28 cellular contexts compared by ENCODE assay signal in the genomic region with DNA sequence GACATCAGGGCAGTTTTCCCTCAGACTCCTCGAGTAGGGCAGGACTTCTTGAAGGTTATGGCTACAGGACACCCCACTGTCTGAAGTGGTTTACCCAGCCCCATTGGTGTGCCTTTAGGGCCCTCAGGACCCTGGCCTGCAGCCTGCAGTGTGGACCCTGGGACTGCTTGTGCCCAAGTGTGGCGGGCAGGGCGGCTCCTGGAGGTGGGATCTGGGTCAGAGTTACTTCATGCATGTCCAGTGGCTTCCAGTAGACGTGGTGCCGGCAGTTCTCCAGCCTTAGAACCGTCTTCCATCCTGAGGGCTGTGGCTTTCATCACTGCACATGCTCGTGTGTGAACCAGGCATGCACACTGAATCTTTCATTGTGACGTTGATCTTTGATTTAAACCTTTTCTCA.
"Had no signal": no experiment of that assay in that cellular context is flagged by ENCODE, and none has a peak within 500 bp of the region (broad histone marks: within the 10 kb centered on the region; RNA-seq: fewer than 3 reads in every experiment).

No MANE protein-coding gene starts in this region.

- H3K36me3 ChIP-seq: uterus had no signal

- H3K4me1 Mint-ChIP-seq: immature natural killer cell had no signal

- ATAC-seq: left colon; left lung; lower lobe of right lung; naive thymus-derived CD8-positive, alpha-beta T cell; pancreas; right cardiac atrium; stimulated activated effector memory CD8-positive, alpha-beta T cell treated with anti-CD3 and anti-CD28 coated beads, Interleukin-12 subunit alpha, Interleukin-12 subunit beta, amount 100 ng/mL, for 72 hours; upper lobe of right lung had no signal

- H3K27me3 ChIP-seq: left lung, pancreas, sigmoid colon, spleen, suprapubic skin, tibial artery, upper lobe of right lung, uterus had no signal

- H3K9me3 ChIP-seq: left lung, lower lobe of right lung, pancreas, prostate gland, sigmoid colon, spleen, suprapubic skin, thoracic aorta, tibial artery, upper lobe of right lung, uterus had no signal

- H3K4me3 Mint-ChIP-seq: immature natural killer cell; naive thymus-derived CD8-positive, alpha-beta T cell; stimulated activated effector memory CD8-positive, alpha-beta T cell treated with anti-CD3 and anti-CD28 coated beads, Interleukin-12 subunit alpha, Interleukin-12 subunit beta, amount 100 ng/mL, for 72 hours; stimulated activated naive CD8-positive, alpha-beta T cell treated with anti-CD3 and anti-CD28 coated beads, Interleukin-15, Interleukin-2, amounts not matched to agents 100 ng/mL and 50 ng/mL, for 24 hours had no signal

- H3K27me3 Mint-ChIP-seq: naive thymus-derived CD8-positive, alpha-beta T cell; stimulated activated naive CD8-positive, alpha-beta T cell treated with anti-CD3 and anti-CD28 coated beads, Interleukin-15, Interleukin-2, amounts not matched to agents 100 ng/mL and 50 ng/mL, for 24 hours had no signal

- H3K9me3 Mint-ChIP-seq: immature natural killer cell; naive thymus-derived CD8-positive, alpha-beta T cell; stimulated activated effector memory CD8-positive, alpha-beta T cell treated with anti-CD3 and anti-CD28 coated beads, Interleukin-12 subunit alpha, Interleukin-12 subunit beta, amount 100 ng/mL, for 72 hours; stimulated activated naive CD8-positive, alpha-beta T cell treated with anti-CD3 and anti-CD28 coated beads, Interleukin-15, Interleukin-2, amounts not matched to agents 100 ng/mL and 50 ng/mL, for 24 hours had no signal

- H3K27ac ChIP-seq: left lung, lower lobe of right lung, pancreas, prostate gland, sigmoid colon, spleen, suprapubic skin, thoracic aorta, tibial artery, upper lobe of right lung, uterus had no signal

- H3K4me1 ChIP-seq: left lung, lower lobe of right lung, prostate gland, sigmoid colon, tibial artery, upper lobe of right lung, uterus had no signal

- FAIRE-seq: islet of Langerhans, kidney, pancreas, small intestine had no signal

- DNase-seq: hypothalamus; immature natural killer cell; kidney; left colon; left lung; lower lobe of right lung; mammary epithelial cell; mesenchymal stem cell; nucleus accumbens; retina; sigmoid colon; small intestine; spleen; stimulated activated CD4-positive, alpha-beta T cell treated with anti-CD3 and anti-CD28 coated beads, Interleukin-4, amount 100 ng/mL, for 24 hours; stimulated activated naive CD4-positive, alpha-beta T cell; tibial artery; trophoblast cell; upper lobe of right lung; uterus had no signal

- H3K27ac Mint-ChIP-seq: immature natural killer cell; stimulated activated naive CD8-positive, alpha-beta T cell treated with anti-CD3 and anti-CD28 coated beads, Interleukin-15, Interleukin-2, amounts not matched to agents 100 ng/mL and 50 ng/mL, for 24 hours had no signal

- H3K4me3 ChIP-seq: left lung, lower lobe of right lung, pancreas, prostate gland, sigmoid colon, spleen, suprapubic skin, thoracic aorta, tibial artery, upper lobe of right lung, uterus had no signal
